19 cellular contexts compared by ENCODE assay signal in the genomic region with DNA sequence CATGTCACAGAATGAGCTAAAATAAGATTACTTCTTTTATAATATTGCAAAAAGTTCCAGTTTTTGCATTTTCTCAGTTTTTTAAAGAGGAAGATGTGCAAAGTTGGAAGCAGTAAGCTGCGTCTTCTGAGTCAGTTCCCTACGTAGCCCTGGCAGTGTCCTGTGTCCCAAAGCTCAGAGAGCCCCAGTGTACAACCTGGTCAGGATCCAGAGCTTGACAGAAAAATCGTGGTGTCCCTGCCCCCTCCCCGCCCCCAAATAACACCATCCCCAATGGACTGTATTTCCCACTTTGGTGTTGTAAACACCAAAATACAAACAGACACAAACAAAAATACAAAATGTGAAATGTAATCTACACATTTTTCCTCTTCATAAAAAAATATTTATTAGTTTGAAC. TPM values are rescaled to one million over a fixed set of nuclear protein-coding genes. Genes with fewer than 3 reads are reported as not detected.
DNase-seq lines count a peak whose midpoint lies in the region; ATAC-seq, FAIRE-seq and TF ChIP-seq lines count a peak whose summit lies in the region.
"Had no signal": no experiment of that assay in that cellular context is flagged by ENCODE, and none has a peak within 500 bp of the region (broad histone marks: within the 10 kb centered on the region; RNA-seq: fewer than 3 reads in every experiment).

No MANE protein-coding gene starts in this region.

- BruUV-seq in K562 (replicated peaks; lab: Mats Ljungman, UMichigan): no TSS peak

- no peaks in the 10 kb centered on the region; the same call in 1 of the 2 replicates for H4K20me1 ChIP-seq in K562 (replicated peaks; ENCODE audit: control insufficient read depth, insufficient read depth, low read length)

- H3K27ac Mint-ChIP-seq in neural crest cell (ENCODE audit: unreplicated experiment): no peak overlapping the region
- H3K27ac Mint-ChIP-seq in naive thymus-derived CD8-positive, alpha-beta T cell: peak overlapping the region in 1 of 10 donors; percentile 18
- H3K27ac Mint-ChIP-seq: IgD-negative memory B cell had no signal

- CTCF ChIA-PET in K562 (lab: Yijun Ruan, JAX; ENCODE audit: low intra/inter-chr PET ratio): no interaction called here

- H3K36me3 ChIP-seq in cardiac muscle cell (peaks cover 30% of the 10 kb centered on the region), RWPE2 (ENCODE audit: low read depth) (peaks cover 31% of the 10 kb centered on the region), K562 (ENCODE audit: control insufficient read depth, insufficient read depth, low read length) (peaks cover 31% of the 10 kb centered on the region; the same call in 1 of the 3 replicates), BE2C (peaks cover 14% of the 10 kb centered on the region)

- no peak for TF ChIP-seq POLR2A in K562 (conservative IDR thresholded peaks at IDR 0.05)

- no peaks in the 10 kb centered on the region for H3K4me1 Mint-ChIP-seq in neural crest cell
- peaks cover 3 to 14% (median 8%) of the 10 kb centered on the region in 4 donors for H3K4me1 Mint-ChIP-seq in naive thymus-derived CD8-positive, alpha-beta T cell
- H3K4me1 Mint-ChIP-seq: IgD-negative memory B cell had no signal

- FAIRE-seq in K562 (lab: Jason Lieb, UNC): no peak
- FAIRE-seq: GM12878, GM19239, H1 had no signal

- H3K4me3 ChIP-seq in cardiac muscle cell: no peak overlapping the region
- H3K4me3 ChIP-seq in right cardiac atrium (ENCODE audit: low read length): no peak overlapping the region
- H3K4me3 ChIP-seq in RWPE2 (ENCODE audit: severe bottlenecking): no peak overlapping the region
- no peak overlapping the region for H3K4me3 ChIP-seq in K562
- H3K4me3 ChIP-seq in BE2C (ENCODE audit: low read depth, low read length): no peak overlapping the region
- H3K4me3 ChIP-seq: BLaER1 treated with 17β-estradiol and CSF1 and Interleukin-3, amounts not matched to agents 10 nM and 100 nM; GM12878; HAP-1 had no signal

- H3K9me3 ChIP-seq in cardiac muscle cell (ENCODE audit: low read depth): no peaks in the 10 kb centered on the region
- no peaks in the 10 kb centered on the region for H3K9me3 ChIP-seq in right cardiac atrium (ENCODE audit: control insufficient read depth, low read length)
- no peaks in the 10 kb centered on the region for H3K9me3 ChIP-seq in RWPE2 (ENCODE audit: severe bottlenecking)
- no peaks in the 10 kb centered on the region for H3K9me3 ChIP-seq in K562 (replicated peaks; ENCODE audit: control insufficient read depth, insufficient read depth, low read depth, low read length)
- H3K9me3 ChIP-seq in BE2C: no peaks in the 10 kb centered on the region
- H3K9me3 ChIP-seq: BLaER1 treated with 17β-estradiol and CSF1 and Interleukin-3, amounts not matched to agents 10 nM and 100 nM; HAP-1 had no signal

- in situ Hi-C loops in K562 (cut with MboI): no loop called here

- no peaks in the 10 kb centered on the region for H3K9me3 Mint-ChIP-seq in neural crest cell
- H3K9me3 Mint-ChIP-seq in naive thymus-derived CD8-positive, alpha-beta T cell: no peaks in the 10 kb centered on the region
- H3K9me3 Mint-ChIP-seq: CD8-positive, alpha-beta T cell; IgD-negative memory B cell had no signal

- no peak for TF ChIP-seq RAD21 in K562 (CRISPR knock-in tag; conservative IDR thresholded peaks at IDR 0.05 in 1 of 2, IDR thresholded peaks at IDR 0.05 in 1 of 2)

- peaks cover 16% of the 10 kb centered on the region for H3K79me2 ChIP-seq in K562 (ENCODE audit: control insufficient read depth, insufficient read depth, low read length)

- H3K4me3 Mint-ChIP-seq in neural crest cell: peak overlapping the region; percentile 80
- no peak overlapping the region for H3K4me3 Mint-ChIP-seq in naive thymus-derived CD8-positive, alpha-beta T cell
- H3K4me3 Mint-ChIP-seq: CD8-positive, alpha-beta T cell had no signal

- intact Hi-C loops in right cardiac atrium (cut with DNase I) (no loop called here), K562 (cut with micrococcal nuclease) (no loop called here)

- H3K27ac ChIP-seq in cardiac muscle cell (peak overlapping the region; percentile 43), right cardiac atrium (ENCODE audit: low read length) (no peak overlapping the region), RWPE2 (ENCODE audit: poor library complexity, severe bottlenecking) (no peak overlapping the region), K562 (ENCODE audit: extremely low read depth, low read depth, low read length) (peak overlapping the region; percentile 39; the same call in 1 of the 3 replicates)
- H3K27ac ChIP-seq: BLaER1 treated with 17β-estradiol and CSF1 and Interleukin-3, amounts not matched to agents 10 nM and 100 nM had no signal

- no peak for DNase-seq in cardiac muscle cell (ENCODE audit: low read depth in 1 of 2, low spot score in 1 of 2)
- no peak for DNase-seq in right cardiac atrium
- peak; percentile 57 for DNase-seq in RWPE2 (ENCODE audit: low spot score)
- no peak for DNase-seq in K562 (ENCODE audit: extremely low read depth in 1 of 4, low spot score in 3 of 4)
- DNase-seq in neural crest cell (ENCODE audit: low read depth, low spot score): no peak
- DNase-seq in BE2C: no peak
- no peak for DNase-seq in KG1 (lab: John Stamatoyannopoulos, UW)
- DNase-seq in naive thymus-derived CD8-positive, alpha-beta T cell: no peak
- DNase-seq: Calu3; CD8-positive, alpha-beta T cell; DMS79 treated with DMSO at 0.1 percent for 48 hours; GF-D8 had no signal

- no peak overlapping the region for H2AFZ ChIP-seq in K562 (ENCODE audit: low read depth, low read length)

- no peak overlapping the region for H3K9ac ChIP-seq in K562 (ENCODE audit: insufficient read depth in 1 of 2, low read depth in 2 of 2, low read length in 2 of 2)

- no peaks in the 10 kb centered on the region for H3K9me1 ChIP-seq in K562 (ENCODE audit: control insufficient read depth, insufficient read depth, low read length)

- H3K27me3 ChIP-seq in cardiac muscle cell (no peaks in the 10 kb centered on the region), right cardiac atrium (ENCODE audit: control insufficient read depth, insufficient read depth) (no peaks in the 10 kb centered on the region), RWPE2 (ENCODE audit: insufficient read depth, poor library complexity, severe bottlenecking) (no peaks in the 10 kb centered on the region), K562 (ENCODE audit: control insufficient read depth in 2 of 2, insufficient read depth in 2 of 2, low read length in 2 of 2) (no peaks in the 10 kb centered on the region), BE2C (peaks cover 2% of the 10 kb centered on the region; the same call in 1 of the 2 replicates)
- H3K27me3 ChIP-seq: BLaER1 treated with 17β-estradiol and CSF1 and Interleukin-3, amounts not matched to agents 10 nM and 100 nM had no signal

- H3K4me1 ChIP-seq in cardiac muscle cell (ENCODE audit: low read depth): peaks cover 13% of the 10 kb centered on the region
- H3K4me1 ChIP-seq in right cardiac atrium (ENCODE audit: control insufficient read depth, insufficient read depth, low read length): peaks cover 5% of the 10 kb centered on the region
- peaks cover 4% of the 10 kb centered on the region for H3K4me1 ChIP-seq in RWPE2 (ENCODE audit: insufficient read depth, poor library complexity, severe bottlenecking)
- peaks cover 8 to 74% of the 10 kb centered on the region in 2 experiments for H3K4me1 ChIP-seq in K562 (replicated peaks in 1 of 2; ENCODE audit: control insufficient read depth in 2 of 2, insufficient read depth in 2 of 2, low read length in 2 of 2)
- H3K4me1 ChIP-seq in BE2C: peaks cover 4% of the 10 kb centered on the region

- no peak overlapping the region for H3K4me2 ChIP-seq in K562 (ENCODE audit: insufficient read depth, low read length)
- H3K4me2 ChIP-seq: BLaER1 treated with 17β-estradiol and CSF1 and Interleukin-3, amounts not matched to agents 10 nM and 100 nM had no signal

- no peak for ATAC-seq in right cardiac atrium
- no peak for ATAC-seq in RWPE2 (ENCODE audit: low read depth)
- no peak for ATAC-seq in K562
- no peak for ATAC-seq in naive thymus-derived CD8-positive, alpha-beta T cell
- ATAC-seq: CD8-positive, alpha-beta T cell; GM12878 had no signal

- peaks cover 7% of the 10 kb centered on the region for H3K36me3 Mint-ChIP-seq in neural crest cell (ENCODE audit: low read depth)
- H3K36me3 Mint-ChIP-seq in naive thymus-derived CD8-positive, alpha-beta T cell: peaks cover 0 to 11% (median 0%) of the 10 kb centered on the region in 3 donors
- H3K36me3 Mint-ChIP-seq: IgD-negative memory B cell had no signal

- no peak for TF ChIP-seq EP300 in K562 (IDR thresholded peaks at IDR 0.05; ENCODE audit: low read length)

- POLR2A ChIA-PET in K562 (lab: Yijun Ruan, JAX): interaction anchor here (0.7 to 2.2 kb wide), 3 partner anchors 11 to 204 kb away, joined by 3 to 7 read pairs (median 4); a partner anchor contains a TSS
- POLR2A ChIA-PET in naive thymus-derived CD8-positive, alpha-beta T cell (lab: Charles Lee): interaction anchor here (0.5 to 0.8 kb wide), 3 partner anchors 15 to 47 kb away, joined by 3 to 4 read pairs (median 3); no protein-coding TSS in a partner anchor

- TF ChIP-seq CTCF in cardiac muscle cell (IDR thresholded peaks at IDR 0.05; ENCODE audit: low read depth, low read length): no peak
- no peak for TF ChIP-seq CTCF in RWPE2 (IDR thresholded peaks at IDR 0.05; ENCODE audit: poor library complexity, severe bottlenecking)
- no peak for TF ChIP-seq CTCF in K562 (IDR thresholded peaks at IDR 0.05 in 2 of 3, conservative IDR thresholded peaks at IDR 0.05 in 1 of 3; ENCODE audit: insufficient read depth in 2 of 3, low read depth in 1 of 3, low read length in 3 of 3)
- no peak for TF ChIP-seq CTCF in neural crest cell (conservative IDR thresholded peaks at IDR 0.05)
- no peak for TF ChIP-seq CTCF in BE2C (IDR thresholded peaks at IDR 0.05; ENCODE audit: low read depth, low read length)

- peaks cover 4% of the 10 kb centered on the region for H3K27me3 Mint-ChIP-seq in neural crest cell (ENCODE audit: low read depth)
- no peaks in the 10 kb centered on the region for H3K27me3 Mint-ChIP-seq in naive thymus-derived CD8-positive, alpha-beta T cell
- H3K27me3 Mint-ChIP-seq: IgD-negative memory B cell had no signal

- 70% methylated on average over 4 of the region's 4 CpGs for WGBS in right cardiac atrium
- WGBS in K562 (ENCODE audit: insufficient coverage, low coverage, missing lambda C conversion rate): 69% methylated on average over 4 of the region's 4 CpGs

RNA-seq across cellular contexts. Expression of a gene that starts 4.6 kb away (rescaled TPM):
- total RNA-seq in cardiac muscle cell: 79.2 and 177 TPM in 2 replicates
- polyA plus RNA-seq in cardiac muscle cell: 46.6 and 58.0 TPM in 2 replicates
- 10 to 100 TPM; 42.7 to 69.1 (median 50.1) TPM for total RNA-seq in right cardiac atrium
- polyA plus RNA-seq in right cardiac atrium: 39.2 TPM
- total RNA-seq in K562 (2011; cell fraction: chromatin; rRNA removed; ENCODE audit: low replicate concordance): 22.0 and 60.9 TPM in 2 replicates
- total RNA-seq in K562 (2011; cell fraction: nucleolus; rRNA removed): 104 and 105 TPM in 2 replicates
- total RNA-seq in K562 (2011; cell fraction: nucleoplasm; rRNA removed): 35.7 and 41.6 TPM in 2 replicates
- 62.7 and 92.2 TPM in 2 replicates for total RNA-seq in K562 (2014; rRNA removed)
- total RNA-seq in K562 (2014; rRNA removed; fragmentation: Illumina TruSeq; extraction: Trizol): 8.2 and 8.3 TPM in 2 replicates
- 26.5 and 28.3 TPM in 2 replicates for total RNA-seq in K562 (2015; rRNA removed; fragmentation: Illumina TruSeq; extraction: Trizol)
- total RNA-seq in K562 (2021): 97.3 and 104 TPM in 2 replicates
- polyA plus RNA-seq in K562 (2011; rRNA removed): 29.5 and 48.0 TPM in 2 replicates
- polyA plus RNA-seq in K562 (2011; cell fraction: cytosol; rRNA removed): 27.4 and 73.4 TPM in 2 replicates
- 238 and 316 TPM in 2 replicates for polyA plus RNA-seq in K562 (2011; cell fraction: nucleus; rRNA removed)
- 65.5 and 70.1 TPM in 2 replicates for polyA plus RNA-seq in K562 (2012)
- polyA plus RNA-seq in K562 (2014; fragmentation: Illumina TruSeq; extraction: Trizol): 10.3 and 24.9 TPM in 2 replicates
- 1 to 10 TPM in 1 of 2 experiments, under 1 TPM in 1; 0.34 to 1.1 TPM for polyA plus RNA-seq in K562 (2014; fragmentation: Nextera tagmentation; extraction: Ambion mirVana)
- polyA plus RNA-seq in K562 (2014; rRNA removed): 62.6 and 84.4 TPM in 2 replicates
- 1.6 and 4.4 TPM in 2 replicates for polyA minus RNA-seq in K562 (2011; rRNA and poly(A)+ RNA removed)
- polyA minus RNA-seq in K562 (2011; cell fraction: cytosol; rRNA and poly(A)+ RNA removed): 14.8 and 20.6 TPM in 2 replicates
- polyA minus RNA-seq in K562 (2011; cell fraction: nucleus; rRNA and poly(A)+ RNA removed): 47.3 and 53.0 TPM in 2 replicates
- total RNA-seq in neural crest cell: 73.3 and 79.1 TPM in 2 replicates
- polyA plus RNA-seq in BE2C (2012; ENCODE audit: insufficient read depth, insufficient read length, low read depth): 89.5 TPM
- 100 to 1,000 TPM; 124 to 134 TPM for total RNA-seq in naive thymus-derived CD8-positive, alpha-beta T cell
- 1 to 10 TPM; 3.8 to 4.8 (median 4.7) TPM for polyA plus RNA-seq in naive thymus-derived CD8-positive, alpha-beta T cell

RNA-seq across cellular contexts. Expression of a gene that starts 7.7 kb away (rescaled TPM):
- total RNA-seq in cardiac muscle cell (10.1 and 19.2 TPM in 2 replicates), right cardiac atrium (1 to 10 TPM; 2.1 to 2.9 (median 2.7) TPM), K562 (2014; rRNA removed) (9.5 and 12.7 TPM in 2 replicates), K562 (2014; rRNA removed; fragmentation: Illumina TruSeq; extraction: Trizol) (0.11 and 0.32 TPM in 2 replicates), K562 (2015; rRNA removed; fragmentation: Illumina TruSeq; extraction: Trizol) (2.7 and 2.8 TPM in 2 replicates), K562 (2021) (9.3 and 10.2 TPM in 2 replicates), neural crest cell (16.5 and 17.6 TPM in 2 replicates)
- polyA plus RNA-seq in cardiac muscle cell (7.0 and 17.4 TPM in 2 replicates), right cardiac atrium (2.7 TPM), K562 (2011; rRNA removed) (1.5 and 3.9 TPM in 2 replicates), K562 (2014; fragmentation: Illumina TruSeq; extraction: Trizol) (0.83 and 2.3 TPM in 2 replicates), K562 (2014; fragmentation: Nextera tagmentation; extraction: Ambion mirVana) (not detected), K562 (2014; rRNA removed) (17.1 and 20.2 TPM in 2 replicates)
- total RNA-seq in K562 (2011; cell fraction: chromatin; rRNA removed; ENCODE audit: low replicate concordance): 6.7 and 27.9 TPM in 2 replicates
- total RNA-seq in K562 (2011; cell fraction: nucleolus; rRNA removed): 29.6 and 36.2 TPM in 2 replicates
- total RNA-seq in K562 (2011; cell fraction: nucleoplasm; rRNA removed): 12.0 and 12.1 TPM in 2 replicates
- 4.5 and 15.8 TPM in 2 replicates for polyA plus RNA-seq in K562 (2011; cell fraction: cytosol; rRNA removed)
- 37.1 and 90.0 TPM in 2 replicates for polyA plus RNA-seq in K562 (2011; cell fraction: nucleus; rRNA removed)
- polyA plus RNA-seq in K562 (2012): 5.5 and 10.7 TPM in 2 replicates
- 0.06 and 0.25 TPM in 2 replicates for polyA minus RNA-seq in K562 (2011; rRNA and poly(A)+ RNA removed)
- 1.2 and 1.5 TPM in 2 replicates for polyA minus RNA-seq in K562 (2011; cell fraction: cytosol; rRNA and poly(A)+ RNA removed)
- 4.7 and 7.7 TPM in 2 replicates for polyA minus RNA-seq in K562 (2011; cell fraction: nucleus; rRNA and poly(A)+ RNA removed)
- polyA plus RNA-seq in BE2C (2012; ENCODE audit: insufficient read depth, insufficient read length, low read depth): 49.0 TPM
- total RNA-seq in naive thymus-derived CD8-positive, alpha-beta T cell: 100 to 1,000 TPM in 1 of 2 experiments, 10 to 100 TPM in 1; 95.0 to 104 TPM
- polyA plus RNA-seq in naive thymus-derived CD8-positive, alpha-beta T cell: 100 to 1,000 TPM; 255 to 292 (median 282) TPM

RNA-seq across cellular contexts. Expression of a gene that starts 36.3 kb away (rescaled TPM):
- 36.3 and 48.8 TPM in 2 replicates for total RNA-seq in cardiac muscle cell
- polyA plus RNA-seq in cardiac muscle cell: 30.0 and 37.5 TPM in 2 replicates
- total RNA-seq in right cardiac atrium: 10 to 100 TPM; 14.5 to 19.6 (median 16.8) TPM
- 29.5 TPM for polyA plus RNA-seq in right cardiac atrium
- 20.3 and 73.7 TPM in 2 replicates for total RNA-seq in K562 (2011; cell fraction: chromatin; rRNA removed; ENCODE audit: low replicate concordance)
- total RNA-seq in K562 (2011; cell fraction: nucleolus; rRNA removed): 43.4 and 48.4 TPM in 2 replicates
- total RNA-seq in K562 (2011; cell fraction: nucleoplasm; rRNA removed): 35.6 and 47.3 TPM in 2 replicates
- total RNA-seq in K562 (2014; rRNA removed): 19.4 and 26.6 TPM in 2 replicates
- 2.2 and 2.4 TPM in 2 replicates for total RNA-seq in K562 (2014; rRNA removed; fragmentation: Illumina TruSeq; extraction: Trizol)
- 7.9 and 8.4 TPM in 2 replicates for total RNA-seq in K562 (2015; rRNA removed; fragmentation: Illumina TruSeq; extraction: Trizol)
- total RNA-seq in K562 (2021): 22.5 and 25.4 TPM in 2 replicates
- 7.4 and 10.7 TPM in 2 replicates for polyA plus RNA-seq in K562 (2011; rRNA removed)
- 6.2 and 15.4 TPM in 2 replicates for polyA plus RNA-seq in K562 (2011; cell fraction: cytosol; rRNA removed)
- 40.8 and 67.3 TPM in 2 replicates for polyA plus RNA-seq in K562 (2011; cell fraction: nucleus; rRNA removed)
- polyA plus RNA-seq in K562 (2012): 14.8 and 18.0 TPM in 2 replicates
- polyA plus RNA-seq in K562 (2014; fragmentation: Illumina TruSeq; extraction: Trizol): 5.6 and 10.9 TPM in 2 replicates
- polyA plus RNA-seq in K562 (2014; fragmentation: Nextera tagmentation; extraction: Ambion mirVana): under 1 TPM; 0.14 to 0.21 TPM
- 24.1 and 27.7 TPM in 2 replicates for polyA plus RNA-seq in K562 (2014; rRNA removed)
- polyA minus RNA-seq in K562 (2011; rRNA and poly(A)+ RNA removed): 2.7 and 4.6 TPM in 2 replicates
- polyA minus RNA-seq in K562 (2011; cell fraction: cytosol; rRNA and poly(A)+ RNA removed): 11.6 and 12.8 TPM in 2 replicates
- 9.8 and 11.2 TPM in 2 replicates for polyA minus RNA-seq in K562 (2011; cell fraction: nucleus; rRNA and poly(A)+ RNA removed)
- 31.3 and 32.1 TPM in 2 replicates for total RNA-seq in neural crest cell
- polyA plus RNA-seq in BE2C (2012; ENCODE audit: insufficient read depth, insufficient read length, low read depth): 122 TPM
- total RNA-seq in naive thymus-derived CD8-positive, alpha-beta T cell: 10 to 100 TPM; 52.6 to 53.9 TPM
- polyA plus RNA-seq in naive thymus-derived CD8-positive, alpha-beta T cell: 10 to 100 TPM; 42.3 to 73.8 (median 47.1) TPM

RNA-seq across cellular contexts. Expression of a gene that starts 36.4 kb away (rescaled TPM):
- total RNA-seq in cardiac muscle cell (46.1 and 61.3 TPM in 2 replicates), right cardiac atrium (10 to 100 TPM; 40.1 to 49.7 (median 44.3) TPM), K562 (2014; rRNA removed) (64.3 and 74.1 TPM in 2 replicates), K562 (2014; rRNA removed; fragmentation: Illumina TruSeq; extraction: Trizol) (16.1 and 19.1 TPM in 2 replicates), K562 (2015; rRNA removed; fragmentation: Illumina TruSeq; extraction: Trizol) (37.3 and 37.7 TPM in 2 replicates), K562 (2021) (64.0 and 78.9 TPM in 2 replicates), neural crest cell (41.0 and 42.1 TPM in 2 replicates)
- polyA plus RNA-seq in cardiac muscle cell (75.0 and 85.1 TPM in 2 replicates), right cardiac atrium (38.7 TPM), K562 (2011; rRNA removed) (37.5 and 39.5 TPM in 2 replicates), K562 (2014; fragmentation: Illumina TruSeq; extraction: Trizol) (20.0 and 36.3 TPM in 2 replicates), K562 (2014; fragmentation: Nextera tagmentation; extraction: Ambion mirVana) (1 to 10 TPM; 2.2 to 6.0 TPM), K562 (2014; rRNA removed) (66.9 and 70.5 TPM in 2 replicates)
- 98.6 and 222 TPM in 2 replicates for total RNA-seq in K562 (2011; cell fraction: chromatin; rRNA removed; ENCODE audit: low replicate concordance)
- total RNA-seq in K562 (2011; cell fraction: nucleolus; rRNA removed): 116 and 124 TPM in 2 replicates
- 75.6 and 81.5 TPM in 2 replicates for total RNA-seq in K562 (2011; cell fraction: nucleoplasm; rRNA removed)
- polyA plus RNA-seq in K562 (2011; cell fraction: cytosol; rRNA removed): 52.0 and 57.8 TPM in 2 replicates
- 132 and 147 TPM in 2 replicates for polyA plus RNA-seq in K562 (2011; cell fraction: nucleus; rRNA removed)
- polyA plus RNA-seq in K562 (2012): 44.1 and 48.2 TPM in 2 replicates
- polyA minus RNA-seq in K562 (2011; rRNA and poly(A)+ RNA removed): 18.4 and 33.9 TPM in 2 replicates
- 14.4 and 22.2 TPM in 2 replicates for polyA minus RNA-seq in K562 (2011; cell fraction: cytosol; rRNA and poly(A)+ RNA removed)
- 46.2 and 62.4 TPM in 2 replicates for polyA minus RNA-seq in K562 (2011; cell fraction: nucleus; rRNA and poly(A)+ RNA removed)
- 115 TPM for polyA plus RNA-seq in BE2C (2012; ENCODE audit: insufficient read depth, insufficient read length, low read depth)
- total RNA-seq in naive thymus-derived CD8-positive, alpha-beta T cell: 100 to 1,000 TPM; 106 to 108 TPM
- 10 to 100 TPM; 60.1 to 92.1 (median 80.9) TPM for polyA plus RNA-seq in naive thymus-derived CD8-positive, alpha-beta T cell

RNA-seq across cellular contexts. Expression of a gene that starts 47.7 kb away (rescaled TPM):
- total RNA-seq in cardiac muscle cell (9.5 and 10.3 TPM in 2 replicates), right cardiac atrium (1 to 10 TPM in 2 of 4 donors, under 1 TPM in 1, not detected in 1; 0.23 to 1.4 (median 1.1) TPM), K562 (2014; rRNA removed) (0.32 and 3.8 TPM in 2 replicates), K562 (2014; rRNA removed; fragmentation: Illumina TruSeq; extraction: Trizol) (not detected in 2 replicates), K562 (2015; rRNA removed; fragmentation: Illumina TruSeq; extraction: Trizol) (0.19 TPM in 1 of 2 replicates, not detected in the other), K562 (2021) (not detected in 2 replicates), neural crest cell (not detected in 2 replicates)
- polyA plus RNA-seq in cardiac muscle cell (3.3 and 4.9 TPM in 2 replicates), right cardiac atrium (2.7 TPM), K562 (2011; rRNA removed) (0.10 and 0.37 TPM in 2 replicates), K562 (2014; fragmentation: Illumina TruSeq; extraction: Trizol) (not detected in 2 replicates), K562 (2014; fragmentation: Nextera tagmentation; extraction: Ambion mirVana) (not detected), K562 (2014; rRNA removed) (3.2 and 3.5 TPM in 2 replicates)
- not detected in 2 replicates for total RNA-seq in K562 (2011; cell fraction: chromatin; rRNA removed; ENCODE audit: low replicate concordance)
- total RNA-seq in K562 (2011; cell fraction: nucleolus; rRNA removed): 4.9 and 6.3 TPM in 2 replicates
- total RNA-seq in K562 (2011; cell fraction: nucleoplasm; rRNA removed): not detected in 2 replicates
- polyA plus RNA-seq in K562 (2011; cell fraction: cytosol; rRNA removed): 1.1 and 5.8 TPM in 2 replicates
- 1.4 and 13.8 TPM in 2 replicates for polyA plus RNA-seq in K562 (2011; cell fraction: nucleus; rRNA removed)
- 0.87 and 1.3 TPM in 2 replicates for polyA plus RNA-seq in K562 (2012)
- polyA minus RNA-seq in K562 (2011; rRNA and poly(A)+ RNA removed): not detected in 2 replicates
- not detected in 2 replicates for polyA minus RNA-seq in K562 (2011; cell fraction: cytosol; rRNA and poly(A)+ RNA removed)
- polyA minus RNA-seq in K562 (2011; cell fraction: nucleus; rRNA and poly(A)+ RNA removed): 1.2 TPM in 1 of 2 replicates, not detected in the other
- polyA plus RNA-seq in BE2C (2012; ENCODE audit: insufficient read depth, insufficient read length, low read depth): not detected
- total RNA-seq in naive thymus-derived CD8-positive, alpha-beta T cell: 1 to 10 TPM in 1 of 2 experiments, under 1 TPM in 1; 0.96 to 1.1 TPM
- polyA plus RNA-seq in naive thymus-derived CD8-positive, alpha-beta T cell: under 1 TPM in 2 of 3 donors, not detected in 1; 0.22 to 0.84 TPM
- total RNA-seq: A673, Calu3, H1 had no signal
- polyA plus RNA-seq: IgD-negative memory B cell had no signal

Comparison
In these comparisons a context has a peak if more than half of its experiments do, and no peak if none do; other contexts are left out.
1. H3K27ac ChIP-seq: peak in cardiac muscle cell (single experiment) and K562 (single experiment); none in right cardiac atrium (single experiment) and RWPE2 (single experiment).